In the genomic region with DNA sequence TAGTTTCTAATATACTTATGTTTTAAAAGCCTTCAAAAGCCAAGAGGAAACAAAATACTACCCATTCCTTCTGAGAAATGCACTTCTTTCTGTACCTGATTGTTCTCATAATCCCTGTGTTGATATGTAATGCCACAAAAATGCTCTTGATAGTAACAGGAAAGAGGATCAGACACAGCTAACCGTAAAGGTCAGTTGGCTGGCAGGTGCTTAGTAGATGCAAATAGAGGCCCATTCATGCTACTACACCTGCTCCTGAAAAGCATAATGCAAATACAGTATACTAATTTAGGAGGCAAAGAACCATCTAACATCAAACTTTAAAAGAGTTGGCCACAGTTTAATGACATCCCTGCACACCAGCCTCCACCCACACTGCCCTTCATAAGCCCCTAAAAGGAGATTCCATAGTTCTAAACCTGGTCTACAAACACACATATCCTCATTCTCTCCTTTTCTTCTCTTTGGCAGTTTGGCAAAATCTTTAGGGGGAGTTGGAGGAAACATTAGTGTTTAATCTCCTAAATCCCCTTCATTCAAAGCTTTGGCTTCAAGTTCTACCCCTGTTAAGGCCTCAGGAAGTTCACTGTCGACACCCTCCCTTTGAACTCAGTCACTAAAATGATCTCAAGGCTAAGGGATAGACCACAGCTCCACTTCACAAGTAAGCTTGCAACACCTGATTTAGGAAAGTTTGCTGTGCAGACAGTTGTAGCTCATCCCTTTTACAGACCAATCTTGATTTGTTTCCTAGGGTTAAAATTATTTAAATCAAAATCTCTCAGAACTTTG, we compare ENCODE assay signal across 13 cellular contexts. TPM values are rescaled to one million over a fixed set of nuclear protein-coding genes. Genes with fewer than 3 reads are reported as not detected.
DNase-seq lines count a peak whose midpoint lies in the region; ATAC-seq and TF ChIP-seq lines count a peak whose summit lies in the region.
"Had no signal": no experiment of that assay in that cellular context is flagged by ENCODE, and none has a peak within 500 bp of the region (broad histone marks: within the 10 kb centered on the region; RNA-seq: fewer than 3 reads in every experiment).

No MANE protein-coding gene starts in this region.

- TF ChIP-seq EP300 in gastroesophageal sphincter (IDR thresholded peaks at IDR 0.05) = no peak

- H3K4me1 ChIP-seq in colonic mucosa (peaks cover 4% of the 10 kb centered on the region), gastroesophageal sphincter (peaks cover 4 to 30% (median 11%) of the 10 kb centered on the region in 3 donors)
- peaks cover 19% of the 10 kb centered on the region for H3K4me1 ChIP-seq in effector memory CD4-positive, alpha-beta T cell (ENCODE audit: control insufficient read depth, insufficient read depth, low read length, poor library complexity, severe bottlenecking)

- H3K27me3 ChIP-seq in colonic mucosa (no peaks in the 10 kb centered on the region), gastroesophageal sphincter (no peaks in the 10 kb centered on the region)
- H3K27me3 ChIP-seq in effector memory CD4-positive, alpha-beta T cell (replicated peaks; ENCODE audit: control insufficient read depth, insufficient read depth, low read length, poor library complexity, severe bottlenecking) = no peaks in the 10 kb centered on the region
- H3K27me3 ChIP-seq: SJSA1 had no signal

- TF ChIP-seq CTCF in Calu3 (IDR thresholded peaks at IDR 0.05; ENCODE audit: unreplicated experiment) (no peak), colonic mucosa (IDR thresholded peaks at IDR 0.05) (no peak), gastroesophageal sphincter (IDR thresholded peaks at IDR 0.05) (no peak)

- H3K36me3 ChIP-seq in colonic mucosa (no peaks in the 10 kb centered on the region), gastroesophageal sphincter (no peaks in the 10 kb centered on the region)
- H3K36me3 ChIP-seq in effector memory CD4-positive, alpha-beta T cell (ENCODE audit: control insufficient read depth, insufficient read depth, low read length) = no peaks in the 10 kb centered on the region
- H3K36me3 ChIP-seq: SJSA1 had no signal

- ATAC-seq in gastroesophageal sphincter (no peak), GM19351 (IDR thresholded peaks at IDR 0.05; ENCODE audit: unreplicated experiment) (no peak)
- ATAC-seq: activated T-cell treated with anti-CD3 and anti-CD28 coated beads, Interleukin-2, amount 50 U/mL, for 4 hours; stimulated activated effector memory CD8-positive, alpha-beta T cell treated with anti-CD3 and anti-CD28 coated beads, Interleukin-12 subunit alpha, Interleukin-12 subunit beta, amount 100 ng/mL, for 72 hours had no signal

- H3K27ac Mint-ChIP-seq in Calu3 (ENCODE audit: unreplicated experiment) = peak overlapping the region; percentile 74
- H3K27ac Mint-ChIP-seq: stimulated activated effector memory CD8-positive, alpha-beta T cell treated with anti-CD3 and anti-CD28 coated beads, Interleukin-12 subunit alpha, Interleukin-12 subunit beta, amount 100 ng/mL, for 72 hours had no signal

- H3K4me1 Mint-ChIP-seq in Calu3 (ENCODE audit: low read depth, unreplicated experiment) = peaks cover 48% of the 10 kb centered on the region

- H3K27ac ChIP-seq in colonic mucosa (peak overlapping the region; percentile 9), gastroesophageal sphincter (no peak overlapping the region)
- no peak overlapping the region for H3K27ac ChIP-seq in effector memory CD4-positive, alpha-beta T cell (ENCODE audit: insufficient read depth, low read length, poor library complexity, severe bottlenecking)
- H3K27ac ChIP-seq: SJSA1 had no signal

- intact Hi-C loops in Calu3 (cut with micrococcal nuclease; ENCODE audit: unreplicated experiment) = loop anchor here (5.0 kb wide), 1 partner anchor 48 kb away; no protein-coding TSS in a partner anchor
- intact Hi-C loops in colonic mucosa (cut with DNase I) = no loop called here

- CTCF ChIA-PET in Calu3 (lab: Charles Lee) = interaction anchor here (0.8 to 1.1 kb wide), 2 partner anchors 46 to 50 kb away, joined by 3 to 6 read pairs; no protein-coding TSS in a partner anchor

- WGBS in gastroesophageal sphincter (ENCODE audit: low coverage in 1 of 2), 2 donors = 67 to 83% methylated on average over 1 to 2 of the region's 2 CpGs

- H3K4me3 Mint-ChIP-seq in Calu3 (ENCODE audit: low read depth, unreplicated experiment) = peak overlapping the region; percentile 6
- H3K4me3 Mint-ChIP-seq: activated T-cell treated with anti-CD3 and anti-CD28 coated beads, Interleukin-2, amount 50 U/mL, for 4 hours; stimulated activated effector memory CD8-positive, alpha-beta T cell treated with anti-CD3 and anti-CD28 coated beads, Interleukin-12 subunit alpha, Interleukin-12 subunit beta, amount 100 ng/mL, for 72 hours had no signal

- peaks cover 33% of the 10 kb centered on the region for H3K36me3 Mint-ChIP-seq in Calu3 (ENCODE audit: insufficient read depth, unreplicated experiment)

- H3K9me3 ChIP-seq in colonic mucosa = no peaks in the 10 kb centered on the region
- no peaks in the 10 kb centered on the region for H3K9me3 ChIP-seq in effector memory CD4-positive, alpha-beta T cell (ENCODE audit: control insufficient read depth, low read length)
- no peaks in the 10 kb centered on the region for H3K9me3 ChIP-seq in gastroesophageal sphincter
- H3K9me3 ChIP-seq: SJSA1 had no signal

- no TSS peak for BruUV-seq in Calu3 (replicated peaks; lab: Mats Ljungman, UMichigan)

- peak overlapping the region; percentile 20 for H3K4me3 ChIP-seq in Jurkat, Clone E6-1 (ENCODE audit: low read length)
- H3K4me3 ChIP-seq in colonic mucosa (no peak overlapping the region), gastroesophageal sphincter (no peak overlapping the region)
- no peak overlapping the region for H3K4me3 ChIP-seq in effector memory CD4-positive, alpha-beta T cell (ENCODE audit: insufficient read depth, low read depth, low read length, poor library complexity, severe bottlenecking)
- H3K4me3 ChIP-seq: SJSA1 had no signal

- no peak overlapping the region for H3K9ac ChIP-seq in colonic mucosa (ENCODE audit: low read depth in 2 of 2, low read length in 2 of 2)

- H3K27me3 Mint-ChIP-seq in Calu3 (ENCODE audit: unreplicated experiment) = no peaks in the 10 kb centered on the region

- no peaks in the 10 kb centered on the region for H3K9me3 Mint-ChIP-seq in Calu3 (ENCODE audit: low read depth, unreplicated experiment)
- H3K9me3 Mint-ChIP-seq: activated T-cell treated with anti-CD3 and anti-CD28 coated beads, Interleukin-2, amount 50 U/mL, for 4 hours; stimulated activated effector memory CD8-positive, alpha-beta T cell treated with anti-CD3 and anti-CD28 coated beads, Interleukin-12 subunit alpha, Interleukin-12 subunit beta, amount 100 ng/mL, for 72 hours had no signal

- TF ChIP-seq POLR2A in gastroesophageal sphincter (IDR thresholded peaks at IDR 0.05) = no peak

- peak; percentile 58 for DNase-seq in Calu3
- peak; percentile 93 for DNase-seq in Jurkat, Clone E6-1 (ENCODE audit: low read depth, low spot score)
- DNase-seq in NCI-H774 (lab: John Stamatoyannopoulos, UW) = peak; percentile 85
- DNase-seq in colonic mucosa = peak; percentile 25
- no peak for DNase-seq in effector memory CD4-positive, alpha-beta T cell
- no peak for DNase-seq in HuH-7 (ENCODE audit: low spot score)
- DNase-seq: activated T-cell treated with anti-CD3 and anti-CD28 coated beads, Interleukin-2, amount 50 U/mL, for 4 hours; DMS 273 treated with DMSO at 0.1 percent for 48 hours; IMR-90 had no signal

RNA-seq across cellular contexts. Expression of a gene that starts 2.9 kb away (rescaled TPM):
- total RNA-seq in Calu3 (2022) (487 and 635 TPM in 2 replicates), colonic mucosa (100 to 1,000 TPM; 148 to 282 TPM), gastroesophageal sphincter (100 to 1,000 TPM in 2 of 4 donors, 10 to 100 TPM in 2; 69.1 to 117 (median 98.6) TPM)
- 103 TPM for polyA plus RNA-seq in Jurkat, Clone E6-1 (2012; ENCODE audit: insufficient read depth, insufficient read length)

Comparison
In these comparisons a context has a peak if more than half of its experiments do, and no peak if none do; other contexts are left out.
1. DNase-seq: peak in Calu3 (single experiment), Jurkat, Clone E6-1 (single experiment), NCI-H774 (single experiment) and colonic mucosa (single experiment); none in effector memory CD4-positive, alpha-beta T cell (0 of 3) and HuH-7 (single experiment).